Comparison of ENCODE assay signal across 8 cellular contexts in genomic region chr6:129684323-129684884, GRCh38. TPM values are rescaled to one million over a fixed set of nuclear protein-coding genes. Genes with fewer than 3 reads are reported as not detected.
A peak's percentile ranks its signal among the peaks of the same experiment; 100 is the strongest.
DNase-seq lines count a peak whose midpoint lies in the region; ATAC-seq and TF ChIP-seq lines count a peak whose summit lies in the region.

No MANE protein-coding gene starts in this region.

- in situ Hi-C loops in transverse colon (cut with MboI; ENCODE audit: low pct_ligation_motif_present in 1 of 4, low pct_unique_long_range_greater_than_20kb in 1 of 4, low sequenced_read_pairs in 3 of 4) (no loop called here), G401 (cut with HindIII; ENCODE audit: low sequenced_read_pairs) (no loop called here)

- H3K36me3 ChIP-seq in lung (ENCODE audit: control insufficient read depth in 2 of 2, insufficient read depth in 2 of 2, low read length in 2 of 2) (no peaks in the 10 kb centered on the region), transverse colon (no peaks in the 10 kb centered on the region)

- H3K27me3 Mint-ChIP-seq in activated naive CD4-positive, alpha-beta T cell treated with anti-CD3 and anti-CD28 coated beads, Interleukin-2, amount 10 ng/mL, durations not matched to agents 7 days and 5 days = no peaks in the 10 kb centered on the region
- no peaks in the 10 kb centered on the region for H3K27me3 Mint-ChIP-seq in activated T-helper 17 cell treated with anti-CD3 and anti-CD28 coated beads, Interleukin-2, amount 50 U/mL, for 72 hours

- TF ChIP-seq POLR2A in transverse colon (IDR thresholded peaks at IDR 0.05) = no peak

- TF ChIP-seq CTCF in lung (IDR thresholded peaks at IDR 0.05; ENCODE audit: control extremely low read depth, extremely low read depth) = no peak
- TF ChIP-seq CTCF in transverse colon (IDR thresholded peaks at IDR 0.05) = no peak

- H3K4me1 Mint-ChIP-seq in activated naive CD4-positive, alpha-beta T cell treated with anti-CD3 and anti-CD28 coated beads, Interleukin-2, amount 10 ng/mL, durations not matched to agents 7 days and 5 days = peaks cover 74% of the 10 kb centered on the region
- peaks cover 37% of the 10 kb centered on the region for H3K4me1 Mint-ChIP-seq in activated T-helper 17 cell treated with anti-CD3 and anti-CD28 coated beads, Interleukin-2, amount 50 U/mL, for 72 hours

- intact Hi-C loops in transverse colon (cut with DNase I; ENCODE audit: low total_unique reads) = no loop called here

- H3K4me3 Mint-ChIP-seq in activated naive CD4-positive, alpha-beta T cell treated with anti-CD3 and anti-CD28 coated beads, Interleukin-2, amount 10 ng/mL, durations not matched to agents 7 days and 5 days = no peak overlapping the region
- peak overlapping the region; percentile 62 for H3K4me3 Mint-ChIP-seq in activated T-helper 17 cell treated with anti-CD3 and anti-CD28 coated beads, Interleukin-2, amount 50 U/mL, for 72 hours

- ATAC-seq in activated T-helper 17 cell treated with anti-CD3 and anti-CD28 coated beads, Interleukin-2, amount 50 U/mL, for 72 hours (replicated peaks) = no peak
- ATAC-seq in lung (ENCODE audit: insufficient read depth, low FRiP score) (no peak), GM18511 (IDR thresholded peaks at IDR 0.05; ENCODE audit: unreplicated experiment) (no peak)

- no peak for TF ChIP-seq EP300 in transverse colon (IDR thresholded peaks at IDR 0.05; ENCODE audit: low read depth)

- 77 to 79% methylated on average over 6 of the region's 6 CpGs for WGBS in lung, 2 donors
- 81% methylated on average over 6 of the region's 6 CpGs for WGBS in transverse colon (ENCODE audit: low coverage in 1 of 2), 2 donors

- H3K27me3 ChIP-seq in lung (ENCODE audit: control insufficient read depth, insufficient read depth) (no peaks in the 10 kb centered on the region), transverse colon (no peaks in the 10 kb centered on the region)

- H3K4me3 ChIP-seq in lung = no peak overlapping the region
- H3K4me3 ChIP-seq in transverse colon = no peak overlapping the region

- peaks cover 0 to 10% of the 10 kb centered on the region in 2 donors for H3K4me1 ChIP-seq in lung (ENCODE audit: control insufficient read depth in 2 of 2, insufficient read depth in 2 of 2, low read length in 2 of 2)
- H3K4me1 ChIP-seq in transverse colon = peaks cover 9 to 34% (median 13%) of the 10 kb centered on the region in 4 donors

- H3K27ac ChIP-seq in lung (ENCODE audit: low read depth in 1 of 2, low read length in 1 of 2) (peak overlapping the region; percentile 33 to 50), transverse colon (peak overlapping the region; percentile 75 to 79 (median 79))

- H3K9me3 ChIP-seq in lung (ENCODE audit: control insufficient read depth in 2 of 2, insufficient read depth in 1 of 2, low read length in 1 of 2) = no peaks in the 10 kb centered on the region
- H3K9me3 ChIP-seq in transverse colon = no peaks in the 10 kb centered on the region

- no peaks in the 10 kb centered on the region for H3K9me3 Mint-ChIP-seq in activated naive CD4-positive, alpha-beta T cell treated with anti-CD3 and anti-CD28 coated beads, Interleukin-2, amount 10 ng/mL, durations not matched to agents 7 days and 5 days
- H3K9me3 Mint-ChIP-seq in activated T-helper 17 cell treated with anti-CD3 and anti-CD28 coated beads, Interleukin-2, amount 50 U/mL, for 72 hours = no peaks in the 10 kb centered on the region

- CTCF ChIA-PET in activated naive CD4-positive, alpha-beta T cell treated with anti-CD3 and anti-CD28 coated beads, Interleukin-2, amount 10 ng/mL, durations not matched to agents 7 days and 5 days (lab: Charles Lee) = interaction anchor here (0.7 to 1.3 kb wide), 8 partner anchors 10 to 46 kb away, joined by 3 to 6 read pairs (median 3); no protein-coding TSS in a partner anchor

- peaks cover 9% of the 10 kb centered on the region for H3K36me3 Mint-ChIP-seq in activated naive CD4-positive, alpha-beta T cell treated with anti-CD3 and anti-CD28 coated beads, Interleukin-2, amount 10 ng/mL, durations not matched to agents 7 days and 5 days
- H3K36me3 Mint-ChIP-seq in activated T-helper 17 cell treated with anti-CD3 and anti-CD28 coated beads, Interleukin-2, amount 50 U/mL, for 72 hours (ENCODE audit: low read depth) = no peaks in the 10 kb centered on the region

- DNase-seq in activated naive CD4-positive, alpha-beta T cell treated with anti-CD3 and anti-CD28 coated beads, Interleukin-2, amount 10 ng/mL, durations not matched to agents 7 days and 5 days = no peak
- DNase-seq in activated naive CD4-positive, alpha-beta T cell (lab: John Stamatoyannopoulos, UW) = no peak
- DNase-seq in lung (ENCODE audit: low spot score) (no peak), transverse colon (no peak), G401 (ENCODE audit: low spot score) (no peak), CD1c-positive myeloid dendritic cell (ENCODE audit: extremely low spot score) (no peak)

- peak overlapping the region; percentile 86 for H3K27ac Mint-ChIP-seq in activated naive CD4-positive, alpha-beta T cell treated with anti-CD3 and anti-CD28 coated beads, Interleukin-2, amount 10 ng/mL, durations not matched to agents 7 days and 5 days
- peak overlapping the region; percentile 52 for H3K27ac Mint-ChIP-seq in activated T-helper 17 cell treated with anti-CD3 and anti-CD28 coated beads, Interleukin-2, amount 50 U/mL, for 72 hours

RNA-seq across cellular contexts. Expression of gene ARHGAP18, which starts 25.6 kb away (rescaled TPM):
- total RNA-seq in activated T-helper 17 cell treated with anti-CD3 and anti-CD28 coated beads, Interleukin-2, amount 50 U/mL, for 72 hours = 1 to 10 TPM; 7.9 to 9.5 TPM
- total RNA-seq in lung (10 to 100 TPM; 44.4 to 70.7 TPM), transverse colon (10 to 100 TPM in 2 of 4 donors, 1 to 10 TPM in 2; 5.2 to 21.8 (median 13.0) TPM)
- 10 to 100 TPM; 16.4 to 21.6 TPM for polyA plus RNA-seq in lung
- 15.4 and 20.7 TPM in 2 replicates for total RNA-seq in G401 (2014; rRNA removed; shearing (Covaris generic))
